ENCODE assay signal across 8 cellular contexts in the genomic region with DNA sequence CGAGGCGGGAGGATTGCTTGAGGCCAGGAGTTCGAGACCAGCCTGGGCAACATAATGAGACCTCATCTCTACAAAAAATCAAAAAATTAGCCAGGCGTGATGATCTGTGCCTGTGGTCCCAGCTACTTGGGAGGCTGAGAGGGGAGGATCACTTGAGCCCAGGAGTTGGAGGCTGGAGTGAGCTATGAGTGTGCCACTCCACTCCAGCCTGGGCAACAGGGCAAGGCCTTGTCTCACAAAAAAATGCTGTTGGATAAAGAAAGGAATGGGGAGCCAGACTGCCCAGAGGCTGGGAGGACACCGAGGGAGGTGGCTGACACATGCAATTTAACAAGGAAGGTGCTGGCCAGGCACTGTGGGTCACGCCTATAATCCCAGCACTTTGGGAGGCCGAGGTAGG. TPM values are rescaled to one million over a fixed set of nuclear protein-coding genes. Genes with fewer than 3 reads are reported as not detected.
"Had no signal": no experiment of that assay in that cellular context is flagged by ENCODE, and none has a peak within 500 bp of the region (broad histone marks: within the 10 kb centered on the region; RNA-seq: fewer than 3 reads in every experiment).

No MANE protein-coding gene starts in this region.

RNA-seq across cellular contexts. Expression of a gene that starts 47.5 kb away (rescaled TPM):
- total RNA-seq: activated CD4-positive, alpha-beta T cell treated with anti-CD3 and anti-CD28 coated beads, Interleukin-2, amount 10 ng/mL, durations not matched to agents 24 days and 14 days; activated CD8-positive, alpha-beta memory T cell treated with anti-CD3 and anti-CD28 coated beads for 36 hours; activated CD8-positive, alpha-beta T cell treated with anti-CD3 and anti-CD28 coated beads for 36 hours; activated naive CD8-positive, alpha-beta T cell treated with anti-CD3 and anti-CD28 coated beads for 36 hours; activated T-cell treated with anti-CD3 and anti-CD28 coated beads, Interleukin-2, amount 50 U/mL, for 72 hours; activated T-helper 17 cell treated with anti-CD3 and anti-CD28 coated beads, Interleukin-2, amount 50 U/mL, for 72 hours; RPMI7951; T-helper 1 cell treated with Interleukin-12 subunit alpha and Interleukin-12 subunit beta and Interleukin-4 antibody, amounts not matched to agents 30 ng/mL and 1 ng/mL, for 36 hours had no signal
